In the genomic region with DNA sequence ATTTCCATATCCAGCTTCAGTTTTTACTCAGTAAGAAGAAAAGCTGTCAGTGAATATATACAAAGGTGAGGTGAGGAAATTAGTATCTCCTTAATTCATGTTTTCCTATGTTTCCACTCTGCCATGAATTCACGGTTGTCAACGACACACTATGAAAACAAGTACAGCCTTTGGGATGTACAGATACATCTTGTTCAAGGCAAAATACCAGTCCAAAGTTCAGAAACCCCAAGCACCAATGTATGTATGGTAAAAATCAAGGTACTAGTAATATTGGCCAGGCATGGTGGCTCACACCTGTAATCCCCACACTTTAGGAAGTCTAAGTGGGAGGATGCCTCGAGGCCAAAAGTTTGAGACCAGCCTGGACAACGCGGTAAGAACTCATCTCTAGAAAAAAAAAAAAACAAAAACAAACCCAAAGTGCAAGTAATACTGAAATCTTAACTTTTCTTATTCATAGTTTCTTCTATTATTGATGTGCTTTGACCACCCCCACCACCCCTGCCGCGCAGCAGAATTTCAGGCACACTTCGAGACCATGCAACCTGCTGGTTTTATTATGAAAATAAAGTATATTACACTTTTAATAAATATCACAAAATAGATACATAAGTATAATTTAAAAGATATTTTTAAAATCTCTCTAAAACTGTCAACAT, we compare ENCODE assay signal across 21 cellular contexts. TPM values are rescaled to one million over a fixed set of nuclear protein-coding genes. Genes with fewer than 3 reads are reported as not detected.
DNase-seq lines count a peak whose midpoint lies in the region; ATAC-seq and TF ChIP-seq lines count a peak whose summit lies in the region.
"Had no signal": no experiment of that assay in that cellular context is flagged by ENCODE, and none has a peak within 500 bp of the region (broad histone marks: within the 10 kb centered on the region; RNA-seq: fewer than 3 reads in every experiment).

No MANE protein-coding gene starts in this region.

- no peak for ATAC-seq in activated CD8-positive, alpha-beta T cell treated with anti-CD3 and anti-CD28 coated beads for 36 hours
- ATAC-seq in HG03097 (IDR thresholded peaks at IDR 0.05; ENCODE audit: low FRiP score, unreplicated experiment), result no peak
- ATAC-seq: foreskin keratinocyte, left lung, pancreas, PC-3 had no signal

- TF ChIP-seq CTCF in activated CD8-positive, alpha-beta T cell treated with anti-CD3 and anti-CD28 coated beads for 36 hours (IDR thresholded peaks at IDR 0.05), result no peak
- TF ChIP-seq CTCF in esophagus squamous epithelium (IDR thresholded peaks at IDR 0.05), result no peak

- H3K36me3 ChIP-seq in BLaER1 (peaks cover 4% of the 10 kb centered on the region; the same call in 1 of the 2 replicates), esophagus squamous epithelium (peaks cover 0 to 11% (median 0%) of the 10 kb centered on the region in 3 donors)
- H3K36me3 ChIP-seq: left lung, pancreas, transverse colon had no signal

- H3K27me3 ChIP-seq in BLaER1 (no peaks in the 10 kb centered on the region), esophagus squamous epithelium (no peaks in the 10 kb centered on the region)
- H3K27me3 ChIP-seq: foreskin keratinocyte, left lung, pancreas, transverse colon had no signal

- no peak for TF ChIP-seq POLR2A in esophagus squamous epithelium (IDR thresholded peaks at IDR 0.05)

- no peaks in the 10 kb centered on the region for H3K9me3 ChIP-seq in BLaER1
- H3K9me3 ChIP-seq in esophagus squamous epithelium, result no peaks in the 10 kb centered on the region
- H3K9me3 ChIP-seq: left lung, pancreas, transverse colon had no signal

- H3K4me2 ChIP-seq in BLaER1, result peak overlapping the region; percentile 93

- H3K27ac ChIP-seq in BLaER1 (peak overlapping the region; percentile 81), esophagus squamous epithelium (peak overlapping the region in 3 of 4 donors; percentile 3 to 93 (median 30))
- H3K27ac ChIP-seq: 22Rv1, foreskin keratinocyte, left lung, pancreas, SK-N-MC had no signal

- H4K20me1 ChIP-seq in BLaER1, result peaks cover 19% of the 10 kb centered on the region

- H3K27me3 Mint-ChIP-seq in T-helper 1 cell treated with Interleukin-12 subunit alpha and Interleukin-12 subunit beta and Interleukin-4 antibody, amounts not matched to agents 30 μg/mL and 1 μg/mL, for 36 hours (ENCODE audit: low read depth), result no peaks in the 10 kb centered on the region
- H3K27me3 Mint-ChIP-seq in activated CD8-positive, alpha-beta T cell treated with anti-CD3 and anti-CD28 coated beads for 36 hours, result no peaks in the 10 kb centered on the region

- peaks cover 49% of the 10 kb centered on the region for H3K4me1 Mint-ChIP-seq in T-helper 1 cell treated with Interleukin-12 subunit alpha and Interleukin-12 subunit beta and Interleukin-4 antibody, amounts not matched to agents 30 μg/mL and 1 μg/mL, for 36 hours (ENCODE audit: low read depth)
- peaks cover 55% of the 10 kb centered on the region for H3K4me1 Mint-ChIP-seq in activated CD8-positive, alpha-beta T cell treated with anti-CD3 and anti-CD28 coated beads for 36 hours (ENCODE audit: low read depth)

- peak overlapping the region; percentile 82 for H3K27ac Mint-ChIP-seq in T-helper 1 cell treated with Interleukin-12 subunit alpha and Interleukin-12 subunit beta and Interleukin-4 antibody, amounts not matched to agents 30 μg/mL and 1 μg/mL, for 36 hours
- peak overlapping the region; percentile 86 for H3K27ac Mint-ChIP-seq in activated CD8-positive, alpha-beta T cell treated with anti-CD3 and anti-CD28 coated beads for 36 hours

- POLR2A ChIA-PET in activated CD8-positive, alpha-beta T cell treated with anti-CD3 and anti-CD28 coated beads for 36 hours (lab: Charles Lee), result interaction anchor here (0.6 kb wide), 1 partner anchor 31 kb away, joined by 3 read pairs; the partner anchor contains the start of gene DYNC2I1

- H3K4me3 Mint-ChIP-seq in T-helper 1 cell treated with Interleukin-12 subunit alpha and Interleukin-12 subunit beta and Interleukin-4 antibody, amounts not matched to agents 30 μg/mL and 1 μg/mL, for 36 hours, result peak overlapping the region; percentile 33
- peak overlapping the region; percentile 21 for H3K4me3 Mint-ChIP-seq in activated CD8-positive, alpha-beta T cell treated with anti-CD3 and anti-CD28 coated beads for 36 hours

- H3K9ac ChIP-seq in BLaER1, result no peak overlapping the region

- H3K9me3 Mint-ChIP-seq in T-helper 1 cell treated with Interleukin-12 subunit alpha and Interleukin-12 subunit beta and Interleukin-4 antibody, amounts not matched to agents 30 μg/mL and 1 μg/mL, for 36 hours, result no peaks in the 10 kb centered on the region
- H3K9me3 Mint-ChIP-seq in activated CD8-positive, alpha-beta T cell treated with anti-CD3 and anti-CD28 coated beads for 36 hours, result no peaks in the 10 kb centered on the region

- peaks cover 14% of the 10 kb centered on the region for H3K36me3 Mint-ChIP-seq in T-helper 1 cell treated with Interleukin-12 subunit alpha and Interleukin-12 subunit beta and Interleukin-4 antibody, amounts not matched to agents 30 μg/mL and 1 μg/mL, for 36 hours (ENCODE audit: low read depth)
- peaks cover 17% of the 10 kb centered on the region for H3K36me3 Mint-ChIP-seq in activated CD8-positive, alpha-beta T cell treated with anti-CD3 and anti-CD28 coated beads for 36 hours (ENCODE audit: low read depth)

- WGBS in esophagus squamous epithelium, 2 donors, result 70 to 83% methylated on average over 8 of the region's 8 CpGs

- H3K4me1 ChIP-seq in BLaER1, result peaks cover 79% of the 10 kb centered on the region
- H3K4me1 ChIP-seq in esophagus squamous epithelium, result peaks cover 19 to 75% (median 33%) of the 10 kb centered on the region in 3 donors

- H3K4me3 ChIP-seq in BLaER1 (no peak overlapping the region), esophagus squamous epithelium (no peak overlapping the region)
- H3K4me3 ChIP-seq: left lung, pancreas, SK-N-MC, transverse colon had no signal

- CTCF ChIA-PET in activated CD8-positive, alpha-beta T cell treated with anti-CD3 and anti-CD28 coated beads for 36 hours (lab: Charles Lee), result no interaction called here

- intact Hi-C loops in activated CD8-positive, alpha-beta T cell treated with anti-CD3 and anti-CD28 coated beads for 36 hours (cut with micrococcal nuclease), result no loop called here
- intact Hi-C loops in esophagus squamous epithelium (cut with DNase I), result no loop called here

- DNase-seq in T-helper 1 cell (no peak), esophagus squamous epithelium (lab: John Stamatoyannopoulos, UW) (no peak), NCI-H146 (lab: John Stamatoyannopoulos, UW) (no peak), germinal center (ENCODE audit: low spot score) (no peak)
- peak; percentile 19 for DNase-seq in activated CD8-positive, alpha-beta T cell treated with anti-CD3 and anti-CD28 coated beads for 36 hours
- DNase-seq: amniotic stem cell; DMS79; foreskin keratinocyte; IMR-90; left lung; NCI-H2107; NCI-H748 treated with DMSO at 0.1 percent for 48 hours; pancreas; PC-3; stimulated activated CD4-positive, alpha-beta T cell treated with anti-CD3 and anti-CD28 coated beads, Interleukin-4, amount 100 ng/mL, for 24 hours; transverse colon had no signal

RNA-seq across cellular contexts. Expression of gene ESYT2, which starts 3.5 kb away (rescaled TPM):
- 10 to 100 TPM; 55.5 to 56.6 TPM for total RNA-seq in activated CD8-positive, alpha-beta T cell treated with anti-CD3 and anti-CD28 coated beads for 36 hours
- total RNA-seq in esophagus squamous epithelium, result 10 to 100 TPM; 52.1 to 94.2 (median 60.5) TPM

RNA-seq across cellular contexts. Expression of gene DYNC2I1, which starts 30.6 kb away (rescaled TPM):
- total RNA-seq in activated CD8-positive, alpha-beta T cell treated with anti-CD3 and anti-CD28 coated beads for 36 hours, result 10 to 100 TPM; 14.8 to 17.0 TPM
- total RNA-seq in esophagus squamous epithelium, result 10 to 100 TPM in 1 of 4 donors, 1 to 10 TPM in 3; 6.4 to 15.1 (median 7.3) TPM
